In the genomic region with DNA sequence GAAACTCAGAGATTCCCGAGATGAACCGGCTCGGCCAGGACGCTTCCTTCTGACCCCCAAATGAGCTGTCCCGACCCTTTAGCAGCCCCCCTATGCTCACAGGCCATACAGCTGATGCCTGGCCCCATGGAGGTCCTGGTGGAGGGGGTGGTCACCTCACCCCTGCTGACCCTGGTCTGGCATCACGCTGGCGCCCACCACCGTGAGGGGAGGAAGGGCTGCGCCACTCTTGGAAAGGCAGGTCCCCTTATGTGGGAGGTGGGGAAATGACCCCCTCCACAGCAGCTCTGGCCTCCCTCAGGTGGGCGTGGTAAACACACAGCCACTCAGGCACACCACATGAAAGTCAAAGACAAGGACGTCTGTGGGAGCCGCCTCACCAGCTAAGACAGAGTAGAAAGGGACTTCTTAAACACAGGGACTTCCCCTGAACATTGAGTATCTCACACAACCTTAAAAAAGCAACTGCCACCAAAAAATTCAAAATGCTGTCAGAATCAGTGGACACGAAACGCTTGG, we compare ENCODE assay signal across 10 cellular contexts. TPM values are rescaled to one million over a fixed set of nuclear protein-coding genes. Genes with fewer than 3 reads are reported as not detected.
A peak's percentile ranks its signal among the peaks of the same experiment; 100 is the strongest.
DNase-seq lines count a peak whose midpoint lies in the region; ATAC-seq and TF ChIP-seq lines count a peak whose summit lies in the region.
"Had no signal": no experiment of that assay in that cellular context is flagged by ENCODE, and none has a peak within 500 bp of the region (broad histone marks: within the 10 kb centered on the region; RNA-seq: fewer than 3 reads in every experiment).

No MANE protein-coding gene starts in this region.

- H3K27ac Mint-ChIP-seq in effector memory CD8-positive, alpha-beta T cell, result peak overlapping the region in 1 of 2 donors; percentile 54

- no peak overlapping the region for H3K4me3 Mint-ChIP-seq in effector memory CD8-positive, alpha-beta T cell

- H3K27me3 Mint-ChIP-seq in effector memory CD8-positive, alpha-beta T cell, result no peaks in the 10 kb centered on the region

- no peaks in the 10 kb centered on the region for H3K27me3 ChIP-seq in thymus (ENCODE audit: control insufficient read depth, insufficient read depth)

- peaks cover 12 to 13% of the 10 kb centered on the region in 2 donors for H3K4me1 Mint-ChIP-seq in effector memory CD8-positive, alpha-beta T cell (ENCODE audit: low read depth in 2 of 2)

- no peaks in the 10 kb centered on the region for H3K9me3 Mint-ChIP-seq in effector memory CD8-positive, alpha-beta T cell

- WGBS in thymus, result 52% methylated on average over 14 of the region's 14 CpGs

- no peaks in the 10 kb centered on the region for H3K36me3 ChIP-seq in thymus (ENCODE audit: control insufficient read depth, insufficient read depth)

- TF ChIP-seq POLR2A in NB4 (IDR thresholded peaks at IDR 0.05; ENCODE audit: extremely low read depth, insufficient read length), result no peak

- peak; percentile 13 for DNase-seq in activated effector memory CD4-positive, alpha-beta T cell treated with Interleukin-2 at 50 U/mL for 16 hours
- no peak for DNase-seq in activated effector memory CD4-positive, alpha-beta T cell treated with anti-CD3 and anti-CD28 coated beads, Interleukin-2, amount 50 U/mL, for 16 hours
- peak; percentile 30 for DNase-seq in NB4 (ENCODE audit: low read depth)
- no peak for DNase-seq in effector memory CD8-positive, alpha-beta T cell
- DNase-seq in DMS53 (lab: John Stamatoyannopoulos, UW), result no peak
- no peak for DNase-seq in GM19238 (ENCODE audit: insufficient read length, low spot score)
- no peak for DNase-seq in SKM-1 (lab: John Stamatoyannopoulos, UW; ENCODE audit: unreplicated experiment)
- DNase-seq: OCI-M1 had no signal

- H3K27ac ChIP-seq in thymus (ENCODE audit: low read depth), result peak overlapping the region; percentile 42

- H3K4me3 ChIP-seq in NB4 (ENCODE audit: low read depth, low read length) (no peak overlapping the region), thymus (ENCODE audit: low read length) (no peak overlapping the region)
- H3K4me3 ChIP-seq: smooth muscle cell had no signal

- no peak for TF ChIP-seq CTCF in NB4 (IDR thresholded peaks at IDR 0.05; ENCODE audit: low read depth, low read length)

- H3K36me3 Mint-ChIP-seq in effector memory CD8-positive, alpha-beta T cell (ENCODE audit: insufficient read depth), result no peaks in the 10 kb centered on the region

- peak; percentile 87 for ATAC-seq in effector memory CD8-positive, alpha-beta T cell (replicated peaks)

- H3K4me1 ChIP-seq in thymus (ENCODE audit: control insufficient read depth, insufficient read depth, low read length), result peaks cover 17% of the 10 kb centered on the region

- no peaks in the 10 kb centered on the region for H3K9me3 ChIP-seq in thymus (ENCODE audit: control insufficient read depth)

RNA-seq across cellular contexts. Expression of a gene that starts 7.0 kb away (rescaled TPM):
- polyA plus RNA-seq in thymus, result 5.8 TPM

RNA-seq across cellular contexts. Expression of a gene that starts 52.5 kb away (rescaled TPM):
- 6.8 TPM for polyA plus RNA-seq in thymus
- polyA plus RNA-seq: smooth muscle cell had no signal

Comparison
In these comparisons a context has a peak if more than half of its experiments do, and no peak if none do; other contexts are left out.
1. DNase-seq: peak in activated effector memory CD4-positive, alpha-beta T cell treated with Interleukin-2 at 50 U/mL for 16 hours (single experiment) and NB4 (single experiment); none in activated effector memory CD4-positive, alpha-beta T cell treated with anti-CD3 and anti-CD28 coated beads, Interleukin-2, amount 50 U/mL, for 16 hours (single experiment), effector memory CD8-positive, alpha-beta T cell (0 of 3), DMS53 (single experiment), GM19238 (single experiment) and SKM-1 (single experiment).